9 cellular contexts compared by ENCODE assay signal in genomic region chr6:131116755-131117360, GRCh38. TPM values are rescaled to one million over a fixed set of nuclear protein-coding genes. Genes with fewer than 3 reads are reported as not detected.
DNase-seq lines count a peak whose midpoint lies in the region; ATAC-seq, FAIRE-seq and TF ChIP-seq lines count a peak whose summit lies in the region.
"Had no signal": no experiment of that assay in that cellular context is flagged by ENCODE, and none has a peak within 500 bp of the region (broad histone marks: within the 10 kb centered on the region; RNA-seq: fewer than 3 reads in every experiment).

No MANE protein-coding gene starts in this region.

- no peaks in the 10 kb centered on the region for H3K27me3 Mint-ChIP-seq in progenitor cell of endocrine pancreas

- DNase-seq in AG09319 (ENCODE audit: extremely low read depth, low read depth) (no peak), epithelial cell of esophagus (ENCODE audit: low read depth) (peak; percentile 68), progenitor cell of endocrine pancreas (ENCODE audit: low spot score, unreplicated experiment) (no peak), posterior cingulate gyrus (no peak), urothelium cell line (ENCODE audit: low spot score) (no peak)

- H2AFZ ChIP-seq in OCI-LY1 (ENCODE audit: low read length), result no peak overlapping the region

- no peaks in the 10 kb centered on the region for H3K9me3 Mint-ChIP-seq in progenitor cell of endocrine pancreas (ENCODE audit: low read depth)

- no peaks in the 10 kb centered on the region for H3F3A ChIP-seq in OCI-LY1 (ENCODE audit: insufficient read depth, low read length)

- intact Hi-C loops in posterior cingulate gyrus (cut with DNase I), result loop anchor here (1.0 to 5.0 kb wide), 2 partner anchors 55 to 232 kb away; partner anchors contain the start of gene EPB41L2

- no peak overlapping the region for H3K4me2 ChIP-seq in OCI-LY1 (ENCODE audit: low read length)

- H3K4me1 ChIP-seq in OCI-LY1 (ENCODE audit: insufficient read depth, low read length, severe bottlenecking), result no peaks in the 10 kb centered on the region

- TF ChIP-seq CTCF in AG09319 (IDR thresholded peaks at IDR 0.05; ENCODE audit: low read depth, low read length) (peak; percentile 33), OCI-LY1 (IDR thresholded peaks at IDR 0.05; ENCODE audit: low read length) (peak; percentile 50; the same call in 1 of the 2 replicates), epithelial cell of esophagus (IDR thresholded peaks at IDR 0.05; ENCODE audit: insufficient read depth, low read depth, low read length, missing control alignments) (peak; percentile 39), progenitor cell of endocrine pancreas (IDR thresholded peaks at IDR 0.05; ENCODE audit: unreplicated experiment) (peak; percentile 40)

- H3K79me2 ChIP-seq in OCI-LY1 (ENCODE audit: insufficient read depth, low read length), result no peaks in the 10 kb centered on the region

- no peaks in the 10 kb centered on the region for H4K20me1 ChIP-seq in OCI-LY1 (ENCODE audit: insufficient read depth, low read length)

- no peaks in the 10 kb centered on the region for H3K27me3 ChIP-seq in OCI-LY1 (ENCODE audit: insufficient read depth, low read length)

- no peaks in the 10 kb centered on the region for H3K36me3 Mint-ChIP-seq in progenitor cell of endocrine pancreas (ENCODE audit: insufficient read depth)

- H3K36me3 ChIP-seq in OCI-LY1 (ENCODE audit: insufficient read depth, low read length), result no peaks in the 10 kb centered on the region

- H3K4me3 Mint-ChIP-seq in progenitor cell of endocrine pancreas (ENCODE audit: low read depth), result no peak overlapping the region

- peak; percentile 48 for ATAC-seq in GM18498 (IDR thresholded peaks at IDR 0.05; ENCODE audit: unreplicated experiment)
- ATAC-seq in GM18502 (IDR thresholded peaks at IDR 0.05; ENCODE audit: poor library complexity, unreplicated experiment), result no peak

- H3K4me3 ChIP-seq in OCI-LY1 (ENCODE audit: low read depth, low read length, poor library complexity, severe bottlenecking), result no peak overlapping the region
- H3K4me3 ChIP-seq in epithelial cell of esophagus (ENCODE audit: low read length), result no peak overlapping the region

- H3K9me2 ChIP-seq in OCI-LY1 (ENCODE audit: low read depth, low read length), result no peaks in the 10 kb centered on the region

- no peak for FAIRE-seq in urothelium cell line (lab: Jason Lieb, UNC)

- H3K9me3 ChIP-seq in OCI-LY1 (ENCODE audit: low read length), result no peaks in the 10 kb centered on the region

- no peak overlapping the region for H3K27ac Mint-ChIP-seq in progenitor cell of endocrine pancreas

- no peak overlapping the region for H3K9ac ChIP-seq in OCI-LY1 (ENCODE audit: low read length)

- no peaks in the 10 kb centered on the region for H3K4me1 Mint-ChIP-seq in progenitor cell of endocrine pancreas (ENCODE audit: low read depth)

- no peak overlapping the region for H3K27ac ChIP-seq in OCI-LY1 (ENCODE audit: low read depth, low read length, poor library complexity, severe bottlenecking)
- H3K27ac ChIP-seq: epithelial cell of prostate had no signal

RNA-seq across cellular contexts. Expression of gene AKAP7, which starts 18.4 kb away (rescaled TPM):
- 25.5 and 26.4 TPM in 2 replicates for total RNA-seq in progenitor cell of endocrine pancreas

RNA-seq across cellular contexts. Expression of gene EPB41L2, which starts 53.8 kb away (rescaled TPM):
- 61.6 and 62.7 TPM in 2 replicates for total RNA-seq in progenitor cell of endocrine pancreas
